9 cellular contexts compared by ENCODE assay signal in the genomic region with DNA sequence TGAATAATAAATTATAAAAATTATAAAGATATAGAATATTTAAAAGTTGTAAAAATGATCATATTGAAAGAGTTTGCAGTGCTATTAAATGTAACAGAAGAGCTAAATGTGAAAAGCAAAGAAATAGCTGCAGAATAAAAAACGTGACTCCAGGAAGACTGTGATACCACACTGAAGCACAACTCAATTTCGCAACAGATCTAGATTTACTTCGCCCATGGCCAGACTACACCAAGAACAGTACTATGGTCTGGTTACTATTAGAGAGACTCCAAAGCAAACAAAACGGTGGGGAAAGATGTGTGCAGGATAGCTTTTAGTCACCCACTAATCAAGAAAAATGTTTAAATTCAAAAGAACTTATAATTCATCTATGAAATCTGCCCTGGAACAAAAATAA. TPM values are rescaled to one million over a fixed set of nuclear protein-coding genes. Genes with fewer than 3 reads are reported as not detected.
DNase-seq lines count a peak whose midpoint lies in the region; ATAC-seq and TF ChIP-seq lines count a peak whose summit lies in the region.
"Had no signal": no experiment of that assay in that cellular context is flagged by ENCODE, and none has a peak within 500 bp of the region (broad histone marks: within the 10 kb centered on the region; RNA-seq: fewer than 3 reads in every experiment).

No MANE protein-coding gene starts in this region.

- H3K4me3 Mint-ChIP-seq in activated CD4-positive, alpha-beta T cell treated with anti-CD3 and anti-CD28 coated beads for 36 hours, result peak overlapping the region; percentile 74
- H3K4me3 Mint-ChIP-seq in effector memory CD8-positive, alpha-beta T cell, result peak overlapping the region; percentile 81 to 86

- peaks cover 27% of the 10 kb centered on the region for H3K4me1 ChIP-seq in psoas muscle

- CTCF ChIA-PET in activated CD4-positive, alpha-beta T cell treated with anti-CD3 and anti-CD28 coated beads for 36 hours (lab: Charles Lee), result interaction anchor here (1.5 kb wide), 1 partner anchor 9 kb away, joined by 3 read pairs; no protein-coding TSS in a partner anchor

- WGBS in psoas muscle, 3 donors, result 33 to 46% (median 39%) methylated on average over 4 of the region's 4 CpGs

- H3K36me3 Mint-ChIP-seq in activated CD4-positive, alpha-beta T cell treated with anti-CD3 and anti-CD28 coated beads for 36 hours (ENCODE audit: low read depth), result no peaks in the 10 kb centered on the region
- H3K36me3 Mint-ChIP-seq in effector memory CD8-positive, alpha-beta T cell (ENCODE audit: insufficient read depth), result peaks cover 10% of the 10 kb centered on the region

- TF ChIP-seq CTCF in psoas muscle (IDR thresholded peaks at IDR 0.05), result no peak

- POLR2A ChIA-PET in activated CD4-positive, alpha-beta T cell treated with anti-CD3 and anti-CD28 coated beads for 36 hours (lab: Charles Lee), result no interaction called here

- no peak overlapping the region for H3K27ac ChIP-seq in psoas muscle

- no peaks in the 10 kb centered on the region for H3K27me3 Mint-ChIP-seq in activated CD4-positive, alpha-beta T cell treated with anti-CD3 and anti-CD28 coated beads for 36 hours
- no peaks in the 10 kb centered on the region for H3K27me3 Mint-ChIP-seq in effector memory CD8-positive, alpha-beta T cell

- DNase-seq in activated CD4-positive, alpha-beta T cell treated with anti-CD3 and anti-CD28 coated beads for 36 hours, result no peak
- DNase-seq in activated CD4-positive, alpha-beta T cell treated with anti-CD3 and anti-CD28 coated beads, Interleukin-2, amount 50 U/mL, for 48 hours, result no peak
- peak; percentile 46 for DNase-seq in NOMO-1 treated with dmso at 0.1 percent for 144 hours (lab: John Stamatoyannopoulos, UW; ENCODE audit: unreplicated experiment)
- DNase-seq in effector memory CD8-positive, alpha-beta T cell, result no peak
- no peak for DNase-seq in psoas muscle
- no peak for DNase-seq in globus pallidus (ENCODE audit: low spot score)
- no peak for DNase-seq in NCI-H187 (lab: John Stamatoyannopoulos, UW)
- DNase-seq: C1 segment of cervical spinal cord had no signal

- peak overlapping the region; percentile 79 for H3K4me3 ChIP-seq in psoas muscle

- no peaks in the 10 kb centered on the region for H3K36me3 ChIP-seq in psoas muscle (ENCODE audit: insufficient read depth in 1 of 2, low read depth in 1 of 2)

- no peak for ATAC-seq in activated CD4-positive, alpha-beta T cell treated with anti-CD3 and anti-CD28 coated beads for 36 hours
- no peak for ATAC-seq in effector memory CD8-positive, alpha-beta T cell (replicated peaks)
- ATAC-seq in psoas muscle, result peak in 1 of 4 donors; percentile 35
- no peak for ATAC-seq in HG02970 (IDR thresholded peaks at IDR 0.05; ENCODE audit: low FRiP score, unreplicated experiment)

- H3K9me3 ChIP-seq in psoas muscle, result no peaks in the 10 kb centered on the region

- no peaks in the 10 kb centered on the region for H3K27me3 ChIP-seq in psoas muscle (ENCODE audit: insufficient read depth in 3 of 3, low read length in 2 of 3)

- no peak overlapping the region for H3K27ac Mint-ChIP-seq in activated CD4-positive, alpha-beta T cell treated with anti-CD3 and anti-CD28 coated beads for 36 hours
- H3K27ac Mint-ChIP-seq in effector memory CD8-positive, alpha-beta T cell, result peak overlapping the region in 1 of 2 donors; percentile 93

- peaks cover 51% of the 10 kb centered on the region for H3K4me1 Mint-ChIP-seq in activated CD4-positive, alpha-beta T cell treated with anti-CD3 and anti-CD28 coated beads for 36 hours
- H3K4me1 Mint-ChIP-seq in effector memory CD8-positive, alpha-beta T cell (ENCODE audit: low read depth in 2 of 2), result peaks cover 32 to 42% of the 10 kb centered on the region in 2 donors

- intact Hi-C loops in activated CD4-positive, alpha-beta T cell treated with anti-CD3 and anti-CD28 coated beads for 36 hours (cut with DNase I, micrococcal nuclease), result loop anchor here (5.0 to 10.0 kb wide), 5 partner anchors 179 to 1976 kb away; a partner anchor contains a TSS
- intact Hi-C loops in psoas muscle (cut with DNase I), result loop anchor here (5.0 to 10.0 kb wide), 3 partner anchors 76 to 101 kb away; no protein-coding TSS in a partner anchor

- H3K9me3 Mint-ChIP-seq in activated CD4-positive, alpha-beta T cell treated with anti-CD3 and anti-CD28 coated beads for 36 hours (ENCODE audit: low read depth), result no peaks in the 10 kb centered on the region
- no peaks in the 10 kb centered on the region for H3K9me3 Mint-ChIP-seq in effector memory CD8-positive, alpha-beta T cell

RNA-seq across cellular contexts. Expression of a gene that starts 1.9 kb away (rescaled TPM):
- total RNA-seq in activated CD4-positive, alpha-beta T cell treated with anti-CD3 and anti-CD28 coated beads for 36 hours, result 10 to 100 TPM; 30.2 to 34.0 TPM
- total RNA-seq in psoas muscle, result 10 to 100 TPM; 17.2 to 30.4 (median 19.5) TPM
- polyA plus RNA-seq in psoas muscle, result 10 to 100 TPM in 1 of 3 donors, 1 to 10 TPM in 2; 1.7 to 12.3 (median 2.4) TPM
